Comparison of ENCODE assay signal across 27 cellular contexts in genomic region chr4:152266831-152267480, GRCh38.
"Had no signal": no experiment of that assay in that cellular context is flagged by ENCODE, and none has a peak within 500 bp of the region (broad histone marks: within the 10 kb centered on the region; RNA-seq: fewer than 3 reads in every experiment).

No MANE protein-coding gene starts in this region.

- H3K27me3 ChIP-seq: Peyer's patch had no signal

- H3K9me3 ChIP-seq: Peyer's patch had no signal

- H3K27ac ChIP-seq: Peyer's patch had no signal

- FAIRE-seq: TTC549 had no signal

- ATAC-seq: activated T-helper 17 cell treated with anti-CD3 and anti-CD28 coated beads, Interleukin-2, amount 50 U/mL, for 72 hours; T-cell had no signal

- DNase-seq: activated B cell treated with CpG ODN at 0.5 μM for 24 hours; activated CD4-positive, alpha-beta memory T cell treated with anti-CD3 and anti-CD28 coated beads for 36 hours; activated CD4-positive, alpha-beta T cell treated with anti-CD3 and anti-CD28 coated beads for 1 hour; activated CD4-positive, alpha-beta T cell treated with anti-CD3 and anti-CD28 coated beads, Interleukin-2, amount 10 ng/mL, durations not matched to agents 24 days and 14 days; activated CD8-positive, alpha-beta memory T cell treated with anti-CD3 and anti-CD28 coated beads for 24 hours; activated gamma-delta T cell; activated naive CD4-positive, alpha-beta T cell treated with anti-CD3 and anti-CD28 coated beads for 36 hours; activated naive CD8-positive, alpha-beta T cell treated with anti-CD3 and anti-CD28 coated beads for 36 hours; activated T-cell treated with anti-CD3 and anti-CD28 coated beads, Interleukin-2, amount 50 U/mL, for 48 hours; anterior cingulate cortex; central memory CD4-positive, alpha-beta T cell; MM.1S; NCI-H1105; NCI-H1436; NCI-H1694 treated with DMSO at 0.1 percent for 48 hours; NCI-H2029 treated with DMSO at 0.1 percent for 48 hours; NCI-H510A treated with DMSO at 0.1 percent for 48 hours; NCI-H69; NK-92 treated with Interleukin-12 subunit alpha and Interleukin-12 subunit beta, amount 100 ng/mL, for 24 hours; OCI-M1; Peyer's patch; SHP77 treated with DMSO at 0.1 percent for 48 hours; T-cell; T-helper 2 cell; T1000 had no signal

- H3K4me3 ChIP-seq: Peyer's patch had no signal

- H3K4me1 ChIP-seq: Peyer's patch had no signal

- H3K36me3 ChIP-seq: Peyer's patch had no signal
